8 cellular contexts compared by ENCODE assay signal in genomic region chr5:135246923-135247795, GRCh38.
DNase-seq lines count a peak whose midpoint lies in the region; ATAC-seq, FAIRE-seq and TF ChIP-seq lines count a peak whose summit lies in the region.

No MANE protein-coding gene starts in this region.

- no peak overlapping the region for H3K9ac ChIP-seq in kidney (ENCODE audit: low read length in 2 of 2)

- H3K9me3 Mint-ChIP-seq in activated T-cell treated with anti-CD3 and anti-CD28 coated beads, Interleukin-2, amount 50 U/mL, for 4 hours = no peaks in the 10 kb centered on the region

- H3K36me3 ChIP-seq in kidney (ENCODE audit: control insufficient read depth in 1 of 2, insufficient read depth in 2 of 2, low read length in 2 of 2) (no peaks in the 10 kb centered on the region), testis (ENCODE audit: low read depth, missing control alignments) (no peaks in the 10 kb centered on the region)

- TF ChIP-seq CTCF in AG09309 (IDR thresholded peaks at IDR 0.05; ENCODE audit: control insufficient read depth, insufficient read depth, low read depth, low read length, missing control alignments) (no peak), kidney (IDR thresholded peaks at IDR 0.05; ENCODE audit: borderline replicate concordance, extremely low read depth, insufficient read depth) (no peak), testis (IDR thresholded peaks at IDR 0.05) (no peak)

- H3K9me3 ChIP-seq in kidney (ENCODE audit: control insufficient read depth in 1 of 2, low read length in 2 of 2) = no peaks in the 10 kb centered on the region
- no peaks in the 10 kb centered on the region for H3K9me3 ChIP-seq in testis

- peak; percentile 80 for DNase-seq in AG09309 (ENCODE audit: low read depth)
- peak; percentile 58 for DNase-seq in HS-27A (ENCODE audit: low read depth)
- DNase-seq in activated T-cell treated with anti-CD3 and anti-CD28 coated beads, Interleukin-2, amount 50 U/mL, for 4 hours = no peak
- peak; percentile 57 for DNase-seq in kidney
- no peak for DNase-seq in posterior vena cava (ENCODE audit: low spot score)
- DNase-seq in testis = no peak
- no peak for DNase-seq in NCI-H1092 treated with DMSO at 0.1 percent for 48 hours (lab: John Stamatoyannopoulos, UW)

- no peak for TF ChIP-seq POLR2A in testis (IDR thresholded peaks at IDR 0.05)

- no peak overlapping the region for H3K4me3 ChIP-seq in AG09309 (ENCODE audit: control insufficient read depth, low read depth, low read length)
- no peak overlapping the region for H3K4me3 ChIP-seq in kidney (ENCODE audit: low read length in 2 of 2)
- H3K4me3 ChIP-seq in testis = no peak overlapping the region

- no peak overlapping the region for H3K4me3 Mint-ChIP-seq in activated T-cell treated with anti-CD3 and anti-CD28 coated beads, Interleukin-2, amount 50 U/mL, for 4 hours

- 66 to 91% methylated on average over 4 to 28 of the region's 28 CpGs for WGBS in testis, 2 donors

- FAIRE-seq in kidney (lab: Jason Lieb, UNC) = no peak

- no peak overlapping the region for H3K27ac ChIP-seq in kidney (ENCODE audit: low read depth in 2 of 2, low read length in 2 of 2)
- no peak overlapping the region for H3K27ac ChIP-seq in testis

- no peaks in the 10 kb centered on the region for H3K4me1 Mint-ChIP-seq in activated T-cell treated with anti-CD3 and anti-CD28 coated beads, Interleukin-2, amount 50 U/mL, for 4 hours (ENCODE audit: low read depth)

- H3K36me3 Mint-ChIP-seq in activated T-cell treated with anti-CD3 and anti-CD28 coated beads, Interleukin-2, amount 50 U/mL, for 4 hours (ENCODE audit: insufficient read depth) = no peaks in the 10 kb centered on the region

- no peaks in the 10 kb centered on the region for H3K27me3 ChIP-seq in testis

- ATAC-seq in activated T-cell treated with anti-CD3 and anti-CD28 coated beads, Interleukin-2, amount 50 U/mL, for 4 hours = peak; percentile 46 to 56
- no peak for ATAC-seq in GM19328 (IDR thresholded peaks at IDR 0.05; ENCODE audit: unreplicated experiment)

- intact Hi-C loops in kidney (cut with DNase I) = no loop called here
- intact Hi-C loops in posterior vena cava (cut with DNase I) = no loop called here
- intact Hi-C loops in testis (cut with DNase I; ENCODE audit: low total_unique reads) = no loop called here

- H3K27me3 Mint-ChIP-seq in activated T-cell treated with anti-CD3 and anti-CD28 coated beads, Interleukin-2, amount 50 U/mL, for 4 hours (ENCODE audit: low read depth) = no peaks in the 10 kb centered on the region

- H3K4me1 ChIP-seq in kidney (ENCODE audit: control insufficient read depth in 1 of 2, insufficient read depth in 1 of 2, low read depth in 1 of 2, low read length in 2 of 2) (no peaks in the 10 kb centered on the region), testis (no peaks in the 10 kb centered on the region)

Comparison
In these comparisons a context has a peak if more than half of its experiments do, and no peak if none do; other contexts are left out.
1. DNase-seq: peak in AG09309 (single experiment), HS-27A (single experiment) and kidney (single experiment); none in activated T-cell treated with anti-CD3 and anti-CD28 coated beads, Interleukin-2, amount 50 U/mL, for 4 hours (single experiment), posterior vena cava (single experiment), testis (single experiment) and NCI-H1092 treated with DMSO at 0.1 percent for 48 hours (single experiment).